Comparison of ENCODE assay signal across 22 cellular contexts in the genomic region with DNA sequence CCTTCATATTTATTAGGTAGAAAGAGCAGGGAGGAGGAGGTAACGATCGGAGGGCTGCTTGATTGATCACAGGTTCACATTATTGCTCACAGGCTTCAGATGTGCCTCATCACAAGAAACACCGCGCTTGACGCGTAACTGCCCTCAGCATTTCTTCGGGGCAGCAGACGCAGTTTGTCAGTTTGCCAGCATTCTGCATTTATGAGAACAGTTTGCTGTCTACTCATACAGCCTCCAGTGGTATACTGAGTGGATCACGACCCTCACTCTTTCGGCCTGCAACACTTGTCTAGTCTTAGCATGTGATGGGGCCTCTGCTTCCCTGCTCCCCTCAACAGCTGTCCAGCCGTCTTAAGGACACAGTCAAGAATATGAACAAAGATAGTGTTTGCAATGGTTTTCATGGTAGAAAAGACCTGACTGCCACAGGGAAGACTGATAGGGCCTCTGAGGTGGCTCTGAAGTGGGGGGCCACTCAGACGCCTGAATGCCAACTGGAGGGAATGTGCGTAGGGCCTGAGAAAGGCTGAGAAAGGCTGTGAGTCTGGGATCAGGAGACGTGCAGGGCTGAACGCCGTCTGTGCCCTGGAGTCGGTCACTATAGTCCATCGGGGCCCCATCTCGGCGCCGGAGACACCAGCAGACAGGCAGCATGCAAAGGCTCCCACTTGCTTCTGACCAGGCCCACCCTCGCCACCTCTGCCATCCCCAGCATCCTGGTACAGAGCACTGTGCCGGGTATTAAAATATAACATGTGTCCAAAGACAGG. TPM values are rescaled to one million over a fixed set of nuclear protein-coding genes. Genes with fewer than 3 reads are reported as not detected.
"Had no signal": no experiment of that assay in that cellular context is flagged by ENCODE, and none has a peak within 500 bp of the region (broad histone marks: within the 10 kb centered on the region; RNA-seq: fewer than 3 reads in every experiment).

No MANE protein-coding gene starts in this region.

- H3K27ac Mint-ChIP-seq: activated naive CD8-positive, alpha-beta T cell treated with anti-CD3 and anti-CD28 coated beads for 36 hours; mesothelial cell of epicardium; nephron had no signal

- H3K4me1 ChIP-seq: body of pancreas, tibial nerve had no signal

- H3K4me3 ChIP-seq: body of pancreas, lung, tibial nerve, vagina had no signal

- H3K36me3 ChIP-seq: tibial nerve, vagina had no signal

- H3K36me3 Mint-ChIP-seq: activated naive CD8-positive, alpha-beta T cell treated with anti-CD3 and anti-CD28 coated beads for 36 hours had no signal

- H3K4me3 Mint-ChIP-seq: activated naive CD8-positive, alpha-beta T cell treated with anti-CD3 and anti-CD28 coated beads for 36 hours; mesothelial cell of epicardium; nephron had no signal

- H3K9me3 Mint-ChIP-seq: activated naive CD8-positive, alpha-beta T cell treated with anti-CD3 and anti-CD28 coated beads for 36 hours had no signal

- H3K4me1 Mint-ChIP-seq: activated naive CD8-positive, alpha-beta T cell treated with anti-CD3 and anti-CD28 coated beads for 36 hours had no signal

- H3K27ac ChIP-seq: body of pancreas, tibial nerve, vagina had no signal

- H3K27me3 ChIP-seq: body of pancreas, vagina had no signal

- DNase-seq: activated CD4-positive, alpha-beta T cell treated with anti-CD3 and anti-CD28 coated beads, Interleukin-2, amount 50 U/mL, for 1 hour; activated CD8-positive, alpha-beta memory T cell treated with anti-CD3 and anti-CD28 coated beads for 24 hours; activated CD8-positive, alpha-beta memory T cell treated with anti-CD3 and anti-CD28 coated beads, Interleukin-2, amount 50 U/mL, for 48 hours; activated naive CD4-positive, alpha-beta T cell; activated naive CD8-positive, alpha-beta T cell treated with anti-CD3 and anti-CD28 coated beads for 36 hours; body of pancreas; caudate nucleus; cortex of kidney; effector CD4-positive, alpha-beta T cell; kidney; nucleus accumbens; stimulated activated naive CD8-positive, alpha-beta T cell treated with anti-CD3 and anti-CD28 coated beads, Interleukin-15, Interleukin-2, amounts not matched to agents 100 U/mL and 50 U/mL, for 24 hours; substantia nigra; T-helper 9 cell had no signal

- H3K9me3 ChIP-seq: body of pancreas, vagina had no signal

RNA-seq across cellular contexts. Expression of gene TSPEAR, which starts 45.2 kb away (rescaled TPM):
- total RNA-seq: activated naive CD8-positive, alpha-beta T cell treated with anti-CD3 and anti-CD28 coated beads for 36 hours; endothelial cell of umbilical vein; frontal cortex; left lobe of liver; tibial nerve; vagina had no signal

RNA-seq across cellular contexts. Expression of gene KRTAP10-12, which starts 59.6 kb away (rescaled TPM):
- total RNA-seq: activated naive CD8-positive, alpha-beta T cell treated with anti-CD3 and anti-CD28 coated beads for 36 hours; body of pancreas; endothelial cell of umbilical vein; frontal cortex; kidney; left lobe of liver; lung; mesothelial cell of epicardium; tibial nerve; vagina had no signal
- polyA plus RNA-seq: endothelial cell of umbilical vein, lung had no signal
